37 cellular contexts compared by ENCODE assay signal in genomic region chr9:135563858-135564257, GRCh38. TPM values are rescaled to one million over a fixed set of nuclear protein-coding genes. Genes with fewer than 3 reads are reported as not detected.
"Had no signal": no experiment of that assay in that cellular context is flagged by ENCODE, and none has a peak within 500 bp of the region (broad histone marks: within the 10 kb centered on the region; RNA-seq: fewer than 3 reads in every experiment).

No MANE protein-coding gene starts in this region.

- ATAC-seq: activated CD8-positive, alpha-beta T cell treated with anti-CD3 and anti-CD28 coated beads, Interleukin-2, amount 10 ng/mL, durations not matched to agents 7 days and 5 days; PC-3 had no signal

- H3K4me1 ChIP-seq: ascending aorta, breast epithelium, Peyer's patch had no signal

- H3K36me3 ChIP-seq: ascending aorta, breast epithelium, Peyer's patch had no signal

- H3K4me1 Mint-ChIP-seq: activated B cell treated with CpG ODN at 0.5 μM for 24 hours; activated naive CD4-positive, alpha-beta T cell treated with anti-CD3 and anti-CD28 coated beads, Interleukin-2, amount 50 U/mL, for 24 hours had no signal

- H3K27ac Mint-ChIP-seq: activated B cell treated with CpG ODN at 0.5 μM for 24 hours; activated CD8-positive, alpha-beta T cell treated with anti-CD3 and anti-CD28 coated beads, Interleukin-2, amount 10 ng/mL, durations not matched to agents 7 days and 5 days; activated naive CD4-positive, alpha-beta T cell treated with anti-CD3 and anti-CD28 coated beads, Interleukin-2, amount 50 U/mL, for 24 hours; activated naive CD8-positive, alpha-beta T cell treated with anti-CD3 and anti-CD28 coated beads, Interleukin-2, amount 10 ng/mL, durations not matched to agents 7 days and 5 days; activated T-cell treated with anti-CD3 and anti-CD28 coated beads, Interleukin-2, amount 50 U/mL, for 24 hours; activated T-helper 2 cell treated with anti-CD3 and anti-CD28 coated beads, Interferon-gamma antibody, Interleukin-2, Interleukin-4, amounts not matched to agents 10 μg/mL and 5 μg/mL and 100 μg/mL, durations not matched to agents 14 hours and 24 hours and 36 hours had no signal

- H3K27ac ChIP-seq: ascending aorta, breast epithelium, Peyer's patch, VCaP had no signal

- DNase-seq: activated B cell treated with CpG ODN at 0.5 μM for 24 hours; activated CD4-positive, alpha-beta T cell treated with anti-CD3 and anti-CD28 coated beads for 4 hours; activated CD4-positive, CD25-positive, alpha-beta regulatory T cell treated with anti-CD3 and anti-CD28 coated beads, Interleukin-2, amount 50 U/mL, for 72 hours; activated CD8-positive, alpha-beta T cell treated with anti-CD3 and anti-CD28 coated beads, Interleukin-2, amount 10 ng/mL, durations not matched to agents 7 days and 5 days; activated gamma-delta T cell; activated naive CD4-positive, alpha-beta T cell treated with Interleukin-2 at 50 U/mL for 16 hours; activated naive CD8-positive, alpha-beta T cell treated with anti-CD3 and anti-CD28 coated beads, Interleukin-2, amount 10 ng/mL, durations not matched to agents 7 days and 5 days; activated T-cell treated with anti-CD3 and anti-CD28 coated beads, Interleukin-2, amount 50 U/mL, for 24 hours; amygdala; Kasumi-1; KG1; MM.1S; MV-4-11; NCI-H1092; NCI-H1436 treated with DMSO at 0.1 percent for 48 hours; NCI-H1694 treated with DMSO at 0.1 percent for 48 hours; NCI-H2029; NCI-H2171; NCI-H510A; NCI-H526; NCI-H748 treated with DMSO at 0.1 percent for 48 hours; NK-92 treated with Interleukin-12 subunit alpha and Interleukin-12 subunit beta, amount 100 ng/mL, for 24 hours; PC-3; Right ventricle myocardium superior; RPMI8226; SW 1271; T-helper 1 cell; T-helper 2 cell; T-helper 9 cell had no signal

- H3K9me3 ChIP-seq: ascending aorta, Peyer's patch had no signal

- H3K27me3 ChIP-seq: ascending aorta, Peyer's patch had no signal

- H3K9me3 Mint-ChIP-seq: activated naive CD4-positive, alpha-beta T cell treated with anti-CD3 and anti-CD28 coated beads, Interleukin-2, amount 50 U/mL, for 24 hours; activated T-helper 2 cell treated with anti-CD3 and anti-CD28 coated beads, Interferon-gamma antibody, Interleukin-2, Interleukin-4, amounts not matched to agents 10 μg/mL and 5 μg/mL and 100 μg/mL, durations not matched to agents 14 hours and 24 hours and 36 hours had no signal

- H3K4me3 ChIP-seq: ascending aorta, breast epithelium, Peyer's patch had no signal

- H3K4me3 Mint-ChIP-seq: activated B cell treated with CpG ODN at 0.5 μM for 24 hours; activated CD8-positive, alpha-beta T cell treated with anti-CD3 and anti-CD28 coated beads, Interleukin-2, amount 10 ng/mL, durations not matched to agents 7 days and 5 days; activated naive CD4-positive, alpha-beta T cell treated with anti-CD3 and anti-CD28 coated beads, Interleukin-2, amount 50 U/mL, for 24 hours; activated naive CD8-positive, alpha-beta T cell treated with anti-CD3 and anti-CD28 coated beads, Interleukin-2, amount 10 ng/mL, durations not matched to agents 7 days and 5 days; activated T-cell treated with anti-CD3 and anti-CD28 coated beads, Interleukin-2, amount 50 U/mL, for 24 hours had no signal

- H3K36me3 Mint-ChIP-seq: activated naive CD4-positive, alpha-beta T cell treated with anti-CD3 and anti-CD28 coated beads, Interleukin-2, amount 50 U/mL, for 24 hours; activated naive CD8-positive, alpha-beta T cell treated with anti-CD3 and anti-CD28 coated beads, Interleukin-2, amount 10 ng/mL, durations not matched to agents 7 days and 5 days had no signal

RNA-seq across cellular contexts. Expression of gene PAEP, which starts 2.3 kb away (rescaled TPM):
- total RNA-seq: activated B cell treated with CpG ODN at 0.5 μM for 24 hours; activated CD8-positive, alpha-beta T cell treated with anti-CD3 and anti-CD28 coated beads, Interleukin-2, amount 10 ng/mL, durations not matched to agents 7 days and 5 days; activated naive CD8-positive, alpha-beta T cell treated with anti-CD3 and anti-CD28 coated beads, Interleukin-2, amount 10 ng/mL, durations not matched to agents 7 days and 5 days; activated T-helper 2 cell treated with anti-CD3 and anti-CD28 coated beads, Interferon-gamma antibody, Interleukin-2, Interleukin-4, amounts not matched to agents 10 μg/mL and 5 μg/mL and 100 μg/mL, durations not matched to agents 14 hours and 24 hours and 36 hours; ascending aorta; breast epithelium; cardiac septum; PC-3; Peyer's patch; Right ventricle myocardium superior had no signal
- polyA plus RNA-seq: adipose tissue had no signal

RNA-seq across cellular contexts. Expression of gene OBP2A, which starts 17.9 kb away (rescaled TPM):
- total RNA-seq: activated B cell treated with CpG ODN at 0.5 μM for 24 hours; activated CD8-positive, alpha-beta T cell treated with anti-CD3 and anti-CD28 coated beads, Interleukin-2, amount 10 ng/mL, durations not matched to agents 7 days and 5 days; activated naive CD8-positive, alpha-beta T cell treated with anti-CD3 and anti-CD28 coated beads, Interleukin-2, amount 10 ng/mL, durations not matched to agents 7 days and 5 days; activated T-helper 2 cell treated with anti-CD3 and anti-CD28 coated beads, Interferon-gamma antibody, Interleukin-2, Interleukin-4, amounts not matched to agents 10 μg/mL and 5 μg/mL and 100 μg/mL, durations not matched to agents 14 hours and 24 hours and 36 hours; ascending aorta; breast epithelium; cardiac septum; PC-3; Peyer's patch; Right ventricle myocardium superior had no signal
- polyA plus RNA-seq: adipose tissue had no signal

RNA-seq across cellular contexts. Expression of gene LCN1, which starts 42.6 kb away (rescaled TPM):
- total RNA-seq: activated B cell treated with CpG ODN at 0.5 μM for 24 hours; activated CD8-positive, alpha-beta T cell treated with anti-CD3 and anti-CD28 coated beads, Interleukin-2, amount 10 ng/mL, durations not matched to agents 7 days and 5 days; activated naive CD8-positive, alpha-beta T cell treated with anti-CD3 and anti-CD28 coated beads, Interleukin-2, amount 10 ng/mL, durations not matched to agents 7 days and 5 days; activated T-helper 2 cell treated with anti-CD3 and anti-CD28 coated beads, Interferon-gamma antibody, Interleukin-2, Interleukin-4, amounts not matched to agents 10 μg/mL and 5 μg/mL and 100 μg/mL, durations not matched to agents 14 hours and 24 hours and 36 hours; ascending aorta; breast epithelium; cardiac septum; PC-3; Peyer's patch; Right ventricle myocardium superior had no signal
- polyA plus RNA-seq: adipose tissue had no signal
